Comparison of ENCODE assay signal across 16 cellular contexts in the genomic region with DNA sequence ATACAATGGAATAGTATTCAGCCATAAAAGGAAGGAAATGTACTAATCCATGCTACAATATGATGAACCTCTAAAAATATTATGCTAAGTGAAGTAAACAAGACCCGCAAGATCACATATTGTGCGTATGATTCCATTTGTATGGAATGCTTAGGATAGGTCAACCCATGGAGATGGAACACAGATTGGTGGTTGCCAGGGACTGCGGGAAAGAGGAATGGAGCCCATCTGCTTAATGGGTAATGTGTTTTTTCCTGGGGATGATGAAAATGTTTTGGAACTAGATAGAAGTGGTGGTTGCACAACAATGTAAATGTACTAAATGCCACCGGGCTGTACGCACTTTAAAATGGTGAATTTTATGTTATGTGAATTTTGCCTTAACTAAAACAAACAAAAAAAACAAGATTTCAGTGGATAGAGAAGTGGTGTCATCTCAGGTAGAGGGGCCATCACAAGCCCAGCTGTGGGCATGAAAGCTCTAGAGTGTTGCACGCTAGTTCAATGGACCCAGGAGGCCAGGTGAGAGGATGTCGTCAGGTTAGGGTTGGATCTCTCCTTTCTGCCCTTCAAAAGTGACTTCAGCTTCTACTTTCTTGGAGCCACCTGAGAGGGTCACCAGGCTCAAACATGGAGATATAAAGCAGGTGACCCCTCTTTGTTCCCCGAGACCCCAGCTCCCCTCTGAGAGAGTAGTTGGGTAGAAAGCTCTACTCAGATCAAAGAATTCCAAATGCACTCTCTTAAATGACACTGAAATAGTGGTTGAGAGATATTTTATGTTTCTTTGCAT. TPM values are rescaled to one million over a fixed set of nuclear protein-coding genes. Genes with fewer than 3 reads are reported as not detected.
DNase-seq lines count a peak whose midpoint lies in the region; TF ChIP-seq lines count a peak whose summit lies in the region.
"Had no signal": no experiment of that assay in that cellular context is flagged by ENCODE, and none has a peak within 500 bp of the region (broad histone marks: within the 10 kb centered on the region; RNA-seq: fewer than 3 reads in every experiment).

No MANE protein-coding gene starts in this region.

- H3K9me3 ChIP-seq in subcutaneous abdominal adipose tissue (ENCODE audit: control insufficient read depth in 5 of 5, low read length in 5 of 5) = no peaks in the 10 kb centered on the region
- H3K9me3 ChIP-seq: MG63 had no signal

- H3K27me3 ChIP-seq in subcutaneous abdominal adipose tissue (ENCODE audit: control insufficient read depth in 5 of 5, insufficient read depth in 4 of 5, low read length in 5 of 5) = no peaks in the 10 kb centered on the region
- peaks cover 26% of the 10 kb centered on the region for H3K27me3 ChIP-seq in H7 (ENCODE audit: control insufficient read depth, insufficient read depth, low read length)

- H3K4me1 ChIP-seq in subcutaneous abdominal adipose tissue (ENCODE audit: control insufficient read depth in 5 of 5, insufficient read depth in 5 of 5, low read length in 5 of 5) = peaks cover 0 to 42% (median 37%) of the 10 kb centered on the region in 5 donors

- H3K4me3 ChIP-seq in foreskin fibroblast (ENCODE audit: low read depth in 1 of 2, low read length in 2 of 2) = no peak overlapping the region
- H3K4me3 ChIP-seq in subcutaneous abdominal adipose tissue (ENCODE audit: low read depth in 1 of 5, low read length in 5 of 5) = peak overlapping the region in 1 of 5 donors; percentile 78
- no peak overlapping the region for H3K4me3 ChIP-seq in H7 (ENCODE audit: insufficient read depth, low read depth, low read length)
- H3K4me3 ChIP-seq: MG63 had no signal

- no peak overlapping the region for H3K9ac ChIP-seq in subcutaneous abdominal adipose tissue (ENCODE audit: low read length in 5 of 5)

- H3K36me3 ChIP-seq in subcutaneous abdominal adipose tissue (ENCODE audit: control insufficient read depth in 5 of 5, insufficient read depth in 5 of 5, low read length in 5 of 5) (peaks cover 0 to 12% (median 12%) of the 10 kb centered on the region in 5 donors), H7 (replicated peaks; ENCODE audit: control insufficient read depth, insufficient read depth, low read length) (no peaks in the 10 kb centered on the region; the same call in 1 of the 2 replicates)
- H3K36me3 ChIP-seq: MG63 had no signal

- no peak for TF ChIP-seq CTCF in foreskin fibroblast (IDR thresholded peaks at IDR 0.05; ENCODE audit: low read depth, low read length)

- peak; percentile 51 for DNase-seq in activated effector memory CD4-positive, alpha-beta T cell treated with anti-CD3 and anti-CD28 coated beads, Interleukin-2, amount 50 U/mL, for 16 hours
- no peak for DNase-seq in activated effector memory CD4-positive, alpha-beta T cell treated with Interleukin-2 at 50 U/mL for 16 hours
- peak; percentile 9 for DNase-seq in amniotic epithelial cell (ENCODE audit: low read depth)
- peak; percentile 66 to 73 for DNase-seq in foreskin fibroblast
- no peak for DNase-seq in H7
- DNase-seq in putamen (ENCODE audit: low spot score) = no peak
- DNase-seq in activated gamma-delta T cell treated with Interleukin-2 at 50 U/mL for 16 hours = no peak
- DNase-seq: CD4-positive, CD25-positive, alpha-beta regulatory T cell; DMS79 treated with DMSO at 0.1 percent for 48 hours; MG63; NCI-H1105; NCI-H1694 treated with DMSO at 0.1 percent for 48 hours; NCI-H446 treated with DMSO at 0.1 percent for 48 hours; NCI-H82; Right ventricle myocardium superior had no signal

- peak overlapping the region; percentile 27 for H3K27ac ChIP-seq in subcutaneous abdominal adipose tissue (ENCODE audit: low read depth, low read length)

RNA-seq across cellular contexts. Expression of a gene that starts 2.5 kb away (rescaled TPM):
- 4.2 and 5.8 TPM in 2 replicates for total RNA-seq in H7 (2014; rRNA removed; shearing (Covaris generic))

RNA-seq across cellular contexts. Expression of a gene that starts 55.5 kb away (rescaled TPM):
- total RNA-seq in H7 (2014; rRNA removed; shearing (Covaris generic)) = 12.2 and 13.0 TPM in 2 replicates
- total RNA-seq: CD4-positive, CD25-positive, alpha-beta regulatory T cell had no signal

Comparison
In these comparisons a context has a peak if more than half of its experiments do, and no peak if none do; other contexts are left out.
1. DNase-seq: peak in activated effector memory CD4-positive, alpha-beta T cell treated with anti-CD3 and anti-CD28 coated beads, Interleukin-2, amount 50 U/mL, for 16 hours (single experiment), amniotic epithelial cell (single experiment) and foreskin fibroblast (2 of 2); none in activated effector memory CD4-positive, alpha-beta T cell treated with Interleukin-2 at 50 U/mL for 16 hours (single experiment), H7 (single experiment), putamen (single experiment) and activated gamma-delta T cell treated with Interleukin-2 at 50 U/mL for 16 hours (single experiment).